11 cellular contexts compared by ENCODE assay signal in the genomic region with DNA sequence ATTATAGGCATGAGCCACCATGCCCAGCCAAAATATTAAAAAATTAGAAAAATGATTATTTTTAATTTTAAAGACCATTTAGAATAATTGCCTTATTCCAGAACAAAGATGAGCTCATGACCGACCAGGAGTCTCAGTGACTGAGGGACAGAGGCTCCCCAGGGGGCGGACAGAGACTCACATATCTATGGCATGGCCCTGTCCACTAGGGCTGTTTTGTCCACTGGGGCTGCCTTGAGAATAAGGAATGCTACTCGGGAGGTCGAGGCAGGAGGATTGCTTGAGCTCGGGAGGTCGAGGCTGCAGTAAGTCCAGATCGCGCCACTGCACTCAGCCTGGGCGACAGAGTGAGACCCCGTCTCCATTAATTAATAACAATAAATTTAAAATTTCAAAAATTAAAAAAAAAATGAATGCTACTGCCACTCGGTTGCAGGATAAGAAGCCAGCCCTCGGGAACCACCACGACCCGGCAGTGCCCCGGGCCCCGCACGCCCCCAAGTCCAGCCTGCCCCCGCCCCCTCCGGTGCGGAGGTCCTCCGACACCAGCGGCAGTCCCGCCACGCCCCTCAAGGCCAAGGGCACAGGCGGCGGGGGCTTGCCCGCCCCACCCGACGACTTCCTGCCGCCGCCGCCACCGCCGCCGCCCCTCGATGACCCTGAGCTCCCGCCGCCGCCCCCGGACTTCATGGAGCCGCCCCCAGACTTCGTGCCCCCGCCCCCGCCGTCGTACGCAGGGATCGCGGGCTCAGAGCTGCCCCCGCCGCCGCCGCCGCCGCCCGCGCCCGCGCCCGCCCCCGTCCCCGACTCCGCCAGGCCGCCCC.
A peak's percentile ranks its signal among the peaks of the same experiment; 100 is the strongest.
DNase-seq lines count a peak whose midpoint lies in the region; ATAC-seq and TF ChIP-seq lines count a peak whose summit lies in the region.
"Had no signal": no experiment of that assay in that cellular context is flagged by ENCODE, and none has a peak within 500 bp of the region (broad histone marks: within the 10 kb centered on the region; RNA-seq: fewer than 3 reads in every experiment).

No MANE protein-coding gene starts in this region.

- no TSS peak for BruUV-seq in A673 (replicated peaks; lab: Mats Ljungman, UMichigan)

- no peaks in the 10 kb centered on the region for H3K9me3 ChIP-seq in A673 (ENCODE audit: low read depth, low read length, poor library complexity, severe bottlenecking)

- H3K4me1 ChIP-seq in A673 (ENCODE audit: insufficient read depth, low read length, poor library complexity, severe bottlenecking) = no peaks in the 10 kb centered on the region

- H3K36me3 ChIP-seq in A673 (ENCODE audit: insufficient read depth, low read length, poor library complexity, severe bottlenecking) = no peaks in the 10 kb centered on the region

- H3K4me1 Mint-ChIP-seq in neural crest cell = peaks cover 4% of the 10 kb centered on the region
- H3K4me1 Mint-ChIP-seq: activated naive CD8-positive, alpha-beta T cell treated with anti-CD3 and anti-CD28 coated beads, Interleukin-2, amount 10 ng/mL, durations not matched to agents 7 days and 5 days had no signal

- CTCF ChIA-PET in A673 (lab: Charles Lee) = no interaction called here

- no peak overlapping the region for H3K27ac ChIP-seq in A673 (ENCODE audit: low read depth, low read length, poor library complexity, severe bottlenecking)
- H3K27ac ChIP-seq: VCaP had no signal

- peaks cover 41% of the 10 kb centered on the region for H3K27me3 ChIP-seq in A673 (replicated peaks; ENCODE audit: insufficient read depth, low read depth, low read length, poor library complexity)

- H3K4me3 ChIP-seq in A673 (ENCODE audit: low read depth, low read length, poor library complexity, severe bottlenecking) (peak overlapping the region; percentile 45), fibroblast of mammary gland (ENCODE audit: control insufficient read depth, low read depth, low read length) (peak overlapping the region; percentile 12)

- no peak for ATAC-seq in HG03135 (IDR thresholded peaks at IDR 0.05; ENCODE audit: unreplicated experiment)

- TF ChIP-seq CTCF in A673 (conservative IDR thresholded peaks at IDR 0.05; ENCODE audit: low read depth, low read length) = no peak
- TF ChIP-seq CTCF in fibroblast of mammary gland (conservative IDR thresholded peaks at IDR 0.05; ENCODE audit: control insufficient read depth, insufficient read depth, low read depth, low read length) = no peak
- no peak for TF ChIP-seq CTCF in neural crest cell (conservative IDR thresholded peaks at IDR 0.05)

- POLR2A ChIA-PET in A673 (lab: Charles Lee; ENCODE audit: low non-redundant PET) = no interaction called here

- no peak overlapping the region for H3K27ac Mint-ChIP-seq in neural crest cell (ENCODE audit: unreplicated experiment)
- H3K27ac Mint-ChIP-seq: activated naive CD8-positive, alpha-beta T cell treated with anti-CD3 and anti-CD28 coated beads, Interleukin-2, amount 10 ng/mL, durations not matched to agents 7 days and 5 days had no signal

- DNase-seq in A673 (ENCODE audit: low spot score) = peak; percentile 6
- DNase-seq in NCI-H1105 treated with DMSO at 0.1 percent for 48 hours (lab: John Stamatoyannopoulos, UW) = peak; percentile 22
- DNase-seq in fibroblast of mammary gland (ENCODE audit: low read depth) = no peak
- peak; percentile 12 for DNase-seq in neural crest cell (ENCODE audit: low read depth, low spot score)
- no peak for DNase-seq in EL
- no peak for DNase-seq in NCI-H2171 treated with DMSO at 0.1 percent for 48 hours (lab: John Stamatoyannopoulos, UW)
- no peak for DNase-seq in activated naive CD4-positive, alpha-beta T cell treated with Interleukin-2 at 50 U/mL for 16 hours
- DNase-seq: activated naive CD8-positive, alpha-beta T cell treated with anti-CD3 and anti-CD28 coated beads, Interleukin-2, amount 10 ng/mL, durations not matched to agents 7 days and 5 days; IMR-90 had no signal

- H3K27me3 Mint-ChIP-seq in neural crest cell (ENCODE audit: low read depth) = peaks cover 83% of the 10 kb centered on the region
- H3K27me3 Mint-ChIP-seq: activated naive CD8-positive, alpha-beta T cell treated with anti-CD3 and anti-CD28 coated beads, Interleukin-2, amount 10 ng/mL, durations not matched to agents 7 days and 5 days had no signal

- intact Hi-C loops in A673 (cut with micrococcal nuclease; ENCODE audit: unreplicated experiment) = no loop called here

- no peaks in the 10 kb centered on the region for H3K36me3 Mint-ChIP-seq in neural crest cell (ENCODE audit: low read depth)

- H3K4me3 Mint-ChIP-seq in neural crest cell = peak overlapping the region; percentile 81
- H3K4me3 Mint-ChIP-seq: activated naive CD8-positive, alpha-beta T cell treated with anti-CD3 and anti-CD28 coated beads, Interleukin-2, amount 10 ng/mL, durations not matched to agents 7 days and 5 days had no signal

- H3K9me3 Mint-ChIP-seq in neural crest cell = peaks cover 7% of the 10 kb centered on the region
- H3K9me3 Mint-ChIP-seq: activated naive CD8-positive, alpha-beta T cell treated with anti-CD3 and anti-CD28 coated beads, Interleukin-2, amount 10 ng/mL, durations not matched to agents 7 days and 5 days had no signal

Comparison
In these comparisons a context has a peak if more than half of its experiments do, and no peak if none do; other contexts are left out.
1. DNase-seq: peak in A673 (single experiment), NCI-H1105 treated with DMSO at 0.1 percent for 48 hours (single experiment) and neural crest cell (single experiment); none in fibroblast of mammary gland (single experiment), EL (single experiment), NCI-H2171 treated with DMSO at 0.1 percent for 48 hours (single experiment) and activated naive CD4-positive, alpha-beta T cell treated with Interleukin-2 at 50 U/mL for 16 hours (single experiment).